1 cellular context compared by ENCODE assay signal in the genomic region with DNA sequence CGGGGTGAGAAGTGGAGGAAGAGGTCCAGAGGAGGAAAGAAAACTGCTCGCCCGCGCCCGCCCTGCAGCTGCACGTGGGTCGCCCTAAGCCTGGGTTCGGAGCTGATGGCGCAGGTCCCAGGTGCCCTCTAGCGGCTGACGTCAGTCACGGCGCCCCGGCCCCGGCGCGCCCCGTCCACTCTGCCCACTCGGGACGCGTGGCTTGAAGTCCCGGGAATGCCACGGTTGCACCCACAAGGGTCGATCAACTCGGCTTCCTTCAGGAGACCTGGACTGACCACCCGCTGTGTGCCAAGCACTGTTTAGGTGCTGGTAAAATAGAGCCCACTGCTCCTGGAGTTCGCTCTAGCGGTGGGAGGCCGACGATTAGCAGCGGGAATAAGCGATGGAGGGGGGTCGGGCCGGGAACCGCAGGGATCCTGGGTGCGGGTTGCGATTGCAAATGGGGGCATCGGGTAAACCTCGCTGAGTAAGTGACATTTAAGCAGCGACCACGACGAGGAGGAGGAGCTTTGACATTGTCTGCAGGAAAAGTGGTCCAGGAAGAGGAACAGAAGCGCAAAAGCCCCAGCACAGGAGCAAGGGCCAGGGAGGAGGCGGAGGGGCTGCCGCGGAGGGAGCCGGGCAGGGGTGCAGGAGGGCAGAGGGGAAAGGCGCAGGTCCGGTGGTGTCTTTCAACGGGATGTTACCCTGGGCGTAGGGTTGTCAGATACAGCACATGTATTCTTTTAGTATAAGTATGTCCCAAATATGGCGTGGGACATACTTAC.
TF ChIP-seq lines count a peak whose summit lies in the region.

No MANE protein-coding gene starts in this region.

TF ChIP-seq in SK-N-SH treated with all-trans-retinoic acid at 6 μM for 48 hours, 23 proteins besides CTCF, POLR2A, EP300 and RAD21 (continued from another document):
- TF ChIP-seq TSHZ2 (CRISPR knock-in tag; IDR thresholded peaks at IDR 0.05) (no peak), TOX (CRISPR knock-in tag; IDR thresholded peaks at IDR 0.05; ENCODE audit: borderline replicate concordance) (no peak), SNAI2 (CRISPR knock-in tag; IDR thresholded peaks at IDR 0.05) (no peak), ARNTL (CRISPR knock-in tag; IDR thresholded peaks at IDR 0.05; ENCODE audit: borderline replicate concordance, low read depth) (no peak)
